In the genomic region with DNA sequence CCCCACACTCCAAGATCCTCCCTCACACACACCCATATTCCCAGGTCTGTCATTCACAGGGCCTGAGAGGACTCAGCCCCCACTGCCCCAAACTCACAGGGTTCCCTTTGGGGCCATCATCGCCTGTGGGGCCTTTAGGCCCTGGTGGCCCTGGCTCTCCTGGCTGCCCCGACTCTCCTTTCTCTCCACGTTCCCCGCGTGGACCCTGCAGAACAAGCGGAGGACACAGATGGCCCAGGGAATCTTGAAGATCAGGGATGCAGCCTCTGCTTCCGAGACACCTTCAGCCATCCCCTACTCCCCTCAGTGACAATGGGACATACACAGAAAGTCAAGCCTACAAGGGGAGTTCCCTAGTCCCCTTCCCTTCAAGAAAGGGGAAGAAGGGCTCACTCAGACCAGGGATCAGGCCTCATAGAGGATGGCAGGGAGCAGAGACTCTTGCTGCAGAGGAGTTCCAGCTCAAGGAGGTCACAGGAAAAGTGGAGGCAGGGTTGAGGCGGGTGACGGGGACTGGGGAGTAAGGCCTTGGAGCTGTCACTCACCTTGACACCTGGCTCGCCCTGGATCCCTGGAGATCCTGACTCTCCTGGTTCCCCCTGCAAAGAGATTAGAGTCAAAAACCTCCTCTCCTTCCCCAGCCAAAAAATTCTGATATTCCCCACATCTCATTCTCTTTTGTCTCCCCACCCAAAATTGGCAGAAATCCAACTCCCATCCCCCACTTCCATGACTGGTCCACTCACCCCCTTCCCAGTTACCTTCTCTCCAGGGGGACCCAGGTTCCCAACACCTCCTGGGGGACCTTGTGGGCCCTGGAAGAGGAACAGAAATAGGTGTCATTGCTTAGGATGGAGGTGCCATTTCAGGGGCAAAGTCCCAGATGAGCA, we compare ENCODE assay signal across 19 cellular contexts.
A peak's percentile ranks its signal among the peaks of the same experiment; 100 is the strongest.
DNase-seq lines count a peak whose midpoint lies in the region; ATAC-seq and FAIRE-seq lines count a peak whose summit lies in the region.
"Had no signal": no experiment of that assay in that cellular context is flagged by ENCODE, and none has a peak within 500 bp of the region (broad histone marks: within the 10 kb centered on the region; RNA-seq: fewer than 3 reads in every experiment).

No MANE protein-coding gene starts in this region.

- peaks cover 40% of the 10 kb centered on the region for H3K27me3 Mint-ChIP-seq in dendritic cell treated with granulocyte-macrophage colony-stimulating factor and Interleukin-4, amounts not matched to agents 40 ng/mL and 50 ng/mL, for 4 days

- peaks cover 27% of the 10 kb centered on the region for H3K4me1 Mint-ChIP-seq in dendritic cell treated with granulocyte-macrophage colony-stimulating factor and Interleukin-4, amounts not matched to agents 40 ng/mL and 50 ng/mL, for 4 days (ENCODE audit: low read depth)
- H3K4me1 Mint-ChIP-seq: naive thymus-derived CD4-positive, alpha-beta T cell had no signal

- peak; percentile 39 for FAIRE-seq in GM18507 (lab: Jason Lieb, UNC)

- DNase-seq in 8988T (peak; percentile 18), GM18507 (ENCODE audit: extremely low spot score, insufficient read length, low read depth) (no peak), OCI-M1 (lab: John Stamatoyannopoulos, UW) (no peak)
- no peak for DNase-seq in NK-92 treated with Interleukin-12 subunit alpha and Interleukin-12 subunit beta, amount 100 ng/mL, for 24 hours (lab: John Stamatoyannopoulos, UW)
- DNase-seq: activated CD8-positive, alpha-beta memory T cell treated with anti-CD3 and anti-CD28 coated beads, Interleukin-2, amount 50 U/mL, for 4 hours; CD4-positive, alpha-beta T cell; heart left ventricle; IMR-90; MG63; naive thymus-derived CD4-positive, alpha-beta T cell; NCI-H1694; NCI-H69; posterior cingulate gyrus; stimulated activated CD4-positive, alpha-beta T cell treated with anti-CD3 and anti-CD28 coated beads, Interleukin-1b, Interleukin-23, amount 100 ng/mL, for 48 hours; stimulated activated naive CD4-positive, alpha-beta T cell treated with Interleukin-2 at 50 U/mL for 16 hours; thyroid gland had no signal

- no peak overlapping the region for H3K4me3 Mint-ChIP-seq in dendritic cell treated with granulocyte-macrophage colony-stimulating factor and Interleukin-4, amounts not matched to agents 40 ng/mL and 50 ng/mL, for 4 days
- H3K4me3 Mint-ChIP-seq: CD4-positive, alpha-beta T cell; naive thymus-derived CD4-positive, alpha-beta T cell; T-helper 1 cell treated with Interleukin-12 subunit alpha and Interleukin-12 subunit beta and Interleukin-4 antibody, amounts not matched to agents 30 μg/mL and 1 μg/mL, for 36 hours had no signal

- H3K27ac Mint-ChIP-seq in dendritic cell treated with granulocyte-macrophage colony-stimulating factor and Interleukin-4, amounts not matched to agents 40 ng/mL and 50 ng/mL, for 4 days = peak overlapping the region; percentile 26
- H3K27ac Mint-ChIP-seq: CD4-positive, alpha-beta T cell; T-helper 1 cell treated with Interleukin-12 subunit alpha and Interleukin-12 subunit beta and Interleukin-4 antibody, amounts not matched to agents 30 μg/mL and 1 μg/mL, for 36 hours had no signal

- H3K36me3 Mint-ChIP-seq in dendritic cell treated with granulocyte-macrophage colony-stimulating factor and Interleukin-4, amounts not matched to agents 40 ng/mL and 50 ng/mL, for 4 days (ENCODE audit: low read depth) = no peaks in the 10 kb centered on the region
- H3K36me3 Mint-ChIP-seq: naive thymus-derived CD4-positive, alpha-beta T cell had no signal

- no peaks in the 10 kb centered on the region for H3K9me3 Mint-ChIP-seq in dendritic cell treated with granulocyte-macrophage colony-stimulating factor and Interleukin-4, amounts not matched to agents 40 ng/mL and 50 ng/mL, for 4 days
- H3K9me3 Mint-ChIP-seq: CD4-positive, alpha-beta T cell; naive thymus-derived CD4-positive, alpha-beta T cell; T-helper 1 cell treated with Interleukin-12 subunit alpha and Interleukin-12 subunit beta and Interleukin-4 antibody, amounts not matched to agents 30 μg/mL and 1 μg/mL, for 36 hours had no signal

- intact Hi-C loops in dendritic cell treated with granulocyte-macrophage colony-stimulating factor and Interleukin-4, amounts not matched to agents 40 ng/mL and 50 ng/mL, for 4 days (cut with micrococcal nuclease) = no loop called here

- ATAC-seq in GM18519 (IDR thresholded peaks at IDR 0.05; ENCODE audit: low FRiP score, unreplicated experiment) = no peak
- ATAC-seq: heart left ventricle; naive thymus-derived CD4-positive, alpha-beta T cell had no signal
